In genomic region chr12:124233846-124234620, GRCh38 we compare ENCODE assay signal across 14 cellular contexts.
DNase-seq lines count a peak whose midpoint lies in the region.
"Had no signal": no experiment of that assay in that cellular context is flagged by ENCODE, and none has a peak within 500 bp of the region (broad histone marks: within the 10 kb centered on the region; RNA-seq: fewer than 3 reads in every experiment).

No MANE protein-coding gene starts in this region.

- peak; percentile 55 for DNase-seq in HK-2 (ENCODE audit: unreplicated experiment)
- peak; percentile 85 for DNase-seq in RPMI7951 (ENCODE audit: low read depth)
- DNase-seq in epidermal melanocyte (ENCODE audit: insufficient read length, low spot score): peak; percentile 43
- no peak for DNase-seq in NCI-H2107 (lab: John Stamatoyannopoulos, UW)
- no peak for DNase-seq in stimulated activated CD4-positive, alpha-beta T cell treated with anti-CD3 and anti-CD28 coated beads, Interleukin-4, amount 100 ng/mL, for 24 hours
- no peak for DNase-seq in activated CD8-positive, alpha-beta memory T cell treated with anti-CD3 and anti-CD28 coated beads, Interleukin-2, amount 50 U/mL, for 4 hours
- DNase-seq in SIG-M5 (lab: John Stamatoyannopoulos, UW): no peak
- DNase-seq: activated B cell treated with CpG ODN at 0.5 μM for 24 hours; activated T-cell treated with anti-CD3 and anti-CD28 coated beads, Interleukin-2, amount 50 U/mL, for 4 hours; COR-L47; naive thymus-derived CD8-positive, alpha-beta T cell; NCI-H510A; transverse colon had no signal

- peak overlapping the region; percentile 32 for H3K9ac ChIP-seq in rectal smooth muscle tissue (ENCODE audit: low read length)

- H3K27me3 ChIP-seq in rectal smooth muscle tissue (ENCODE audit: control insufficient read depth, insufficient read depth, low read length): no peaks in the 10 kb centered on the region
- H3K27me3 ChIP-seq: transverse colon had no signal

- H3K4me1 ChIP-seq in rectal smooth muscle tissue (ENCODE audit: control insufficient read depth, insufficient read depth, low read length): no peaks in the 10 kb centered on the region

- no peaks in the 10 kb centered on the region for H3K36me3 ChIP-seq in rectal smooth muscle tissue (ENCODE audit: control insufficient read depth, insufficient read depth, low read length)
- H3K36me3 ChIP-seq: transverse colon had no signal

- no peak overlapping the region for H3K4me3 ChIP-seq in rectal smooth muscle tissue (ENCODE audit: low read length)
- H3K4me3 ChIP-seq: transverse colon had no signal

- H3K27ac ChIP-seq in rectal smooth muscle tissue (ENCODE audit: low read depth, low read length): no peak overlapping the region
- H3K27ac ChIP-seq: transverse colon had no signal

Comparison
In these comparisons a context has a peak if more than half of its experiments do, and no peak if none do; other contexts are left out.
1. DNase-seq: peak in HK-2 (single experiment), RPMI7951 (single experiment) and epidermal melanocyte (single experiment); none in NCI-H2107 (single experiment), stimulated activated CD4-positive, alpha-beta T cell treated with anti-CD3 and anti-CD28 coated beads, Interleukin-4, amount 100 ng/mL, for 24 hours (single experiment), activated CD8-positive, alpha-beta memory T cell treated with anti-CD3 and anti-CD28 coated beads, Interleukin-2, amount 50 U/mL, for 4 hours (single experiment) and SIG-M5 (single experiment).